ENCODE assay signal across 27 cellular contexts in the genomic region with DNA sequence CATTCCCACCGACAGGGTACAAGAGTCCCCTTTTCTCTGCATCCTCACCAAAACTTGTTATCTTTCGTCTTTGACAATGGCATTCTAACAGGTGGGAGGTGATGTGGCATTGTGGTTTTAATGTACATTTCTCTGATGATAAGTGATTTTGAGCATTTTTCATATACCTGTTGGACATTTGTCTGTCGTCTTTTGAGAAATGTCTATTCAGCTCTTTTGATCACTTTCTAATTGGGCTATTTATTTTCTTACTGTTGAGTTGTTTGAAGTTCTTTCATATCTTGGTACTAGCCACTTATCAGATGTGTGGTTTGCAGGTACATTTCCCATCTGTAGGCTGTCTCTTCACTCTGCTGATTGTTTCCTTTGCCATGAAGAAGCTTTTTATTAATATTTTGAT.
"Had no signal": no experiment of that assay in that cellular context is flagged by ENCODE, and none has a peak within 500 bp of the region (broad histone marks: within the 10 kb centered on the region; RNA-seq: fewer than 3 reads in every experiment).

No MANE protein-coding gene starts in this region.

- H3K9me3 Mint-ChIP-seq: stimulated activated effector memory CD8-positive, alpha-beta T cell treated with anti-CD3 and anti-CD28 coated beads, Interleukin-12 subunit alpha, Interleukin-12 subunit beta, amount 100 ng/mL, for 72 hours; stimulated activated naive CD8-positive, alpha-beta T cell treated with anti-CD3 and anti-CD28 coated beads, Interleukin-15, Interleukin-2, amounts not matched to agents 100 ng/mL and 50 ng/mL, for 24 hours had no signal

- H3K79me2 ChIP-seq: parathyroid adenoma had no signal

- H3K4me1 ChIP-seq: left lung, lower lobe of right lung, parathyroid adenoma, sigmoid colon, suprapubic skin, tibial artery, upper lobe of right lung had no signal

- H3K4me1 Mint-ChIP-seq: stimulated activated effector memory CD8-positive, alpha-beta T cell treated with anti-CD3 and anti-CD28 coated beads, Interleukin-12 subunit alpha, Interleukin-12 subunit beta, amount 100 ng/mL, for 72 hours had no signal

- H3K27ac Mint-ChIP-seq: naive thymus-derived CD8-positive, alpha-beta T cell; nephron; stimulated activated effector memory CD8-positive, alpha-beta T cell treated with anti-CD3 and anti-CD28 coated beads, Interleukin-12 subunit alpha, Interleukin-12 subunit beta, amount 100 ng/mL, for 72 hours; stimulated activated naive CD8-positive, alpha-beta T cell treated with anti-CD3 and anti-CD28 coated beads, Interleukin-15, Interleukin-2, amounts not matched to agents 100 ng/mL and 50 ng/mL, for 24 hours had no signal

- H3K27ac ChIP-seq: left lung, lower lobe of right lung, parathyroid adenoma, sigmoid colon, spleen, suprapubic skin, thoracic aorta, tibial artery, upper lobe of right lung had no signal

- H3K9ac ChIP-seq: parathyroid adenoma had no signal

- ATAC-seq: left cardiac atrium; left lung; lower lobe of right lung; naive thymus-derived CD8-positive, alpha-beta T cell; right cardiac atrium; stimulated activated effector memory CD8-positive, alpha-beta T cell treated with anti-CD3 and anti-CD28 coated beads, Interleukin-12 subunit alpha, Interleukin-12 subunit beta, amount 100 ng/mL, for 72 hours; upper lobe of right lung had no signal

- FAIRE-seq: keratinocyte, small intestine, urothelium cell line had no signal

- DNase-seq: hippocampal formation; kidney glomerular epithelial cell; left cardiac atrium; left lung; lower lobe of right lung; mammary epithelial cell; mesenchymal stem cell; naive thymus-derived CD8-positive, alpha-beta T cell; occipital lobe; right cardiac atrium; sigmoid colon; small intestine; spleen; stimulated activated CD4-positive, alpha-beta T cell treated with anti-CD3 and anti-CD28 coated beads, Interleukin-4, amount 100 ng/mL, for 24 hours; stimulated activated naive CD4-positive, alpha-beta T cell; tibial artery; trophoblast cell; upper lobe of right lung had no signal

- H3K4me3 Mint-ChIP-seq: naive thymus-derived CD8-positive, alpha-beta T cell; nephron; neural crest cell; stimulated activated effector memory CD8-positive, alpha-beta T cell treated with anti-CD3 and anti-CD28 coated beads, Interleukin-12 subunit alpha, Interleukin-12 subunit beta, amount 100 ng/mL, for 72 hours; stimulated activated naive CD8-positive, alpha-beta T cell treated with anti-CD3 and anti-CD28 coated beads, Interleukin-15, Interleukin-2, amounts not matched to agents 100 ng/mL and 50 ng/mL, for 24 hours had no signal

- H3K36me3 Mint-ChIP-seq: naive thymus-derived CD8-positive, alpha-beta T cell; stimulated activated effector memory CD8-positive, alpha-beta T cell treated with anti-CD3 and anti-CD28 coated beads, Interleukin-12 subunit alpha, Interleukin-12 subunit beta, amount 100 ng/mL, for 72 hours had no signal

- H2AFZ ChIP-seq: parathyroid adenoma had no signal

- H3K9me3 ChIP-seq: lower lobe of right lung, sigmoid colon, suprapubic skin, thoracic aorta, tibial artery, upper lobe of right lung had no signal

- H3K36me3 ChIP-seq: left lung, lower lobe of right lung, sigmoid colon, spleen, suprapubic skin, thoracic aorta, tibial artery, upper lobe of right lung had no signal

- H3K4me3 ChIP-seq: left lung, lower lobe of right lung, sigmoid colon, spleen, suprapubic skin, thoracic aorta, tibial artery, upper lobe of right lung had no signal
